Comparison of ENCODE assay signal across 8 cellular contexts in genomic region chr12:113334786-113335539, GRCh38. TPM values are rescaled to one million over a fixed set of nuclear protein-coding genes. Genes with fewer than 3 reads are reported as not detected.
A peak's percentile ranks its signal among the peaks of the same experiment; 100 is the strongest.
DNase-seq lines count a peak whose midpoint lies in the region; ATAC-seq and TF ChIP-seq lines count a peak whose summit lies in the region.

Gene SLC8B1, minus strand, starts transcription at chr12:113335109. Its CDS starts 2,231 bp downstream, at chr12:113332878.

- peak within 1 kb of the TSS; percentile 98 for H3K4me3 Mint-ChIP-seq in activated CD8-positive, alpha-beta T cell treated with anti-CD3 and anti-CD28 coated beads, Interleukin-2, amount 10 ng/mL, durations not matched to agents 7 days and 5 days

- H3K9me3 ChIP-seq in BE2C (no peaks in the 10 kb centered on the region), ectodermal cell (ENCODE audit: control insufficient read depth, low read length) (no peaks in the 10 kb centered on the region), lung (ENCODE audit: control insufficient read depth in 2 of 2, insufficient read depth in 1 of 2, low read length in 1 of 2) (no peaks in the 10 kb centered on the region)

- ATAC-seq in GM19035 (IDR thresholded peaks at IDR 0.05; ENCODE audit: unreplicated experiment) (peak; percentile 96), HG03342 (IDR thresholded peaks at IDR 0.05; ENCODE audit: unreplicated experiment) (peak; percentile 96), lung (ENCODE audit: insufficient read depth, low FRiP score) (peak; percentile 99)
- peak; percentile 99 for ATAC-seq in activated CD8-positive, alpha-beta T cell treated with anti-CD3 and anti-CD28 coated beads, Interleukin-2, amount 10 ng/mL, durations not matched to agents 7 days and 5 days

- H3K4me1 ChIP-seq in BE2C (no peaks in the 10 kb centered on the region), ectodermal cell (ENCODE audit: control insufficient read depth, insufficient read depth, low read length) (no peaks in the 10 kb centered on the region), lung (ENCODE audit: control insufficient read depth in 2 of 2, insufficient read depth in 2 of 2, low read length in 2 of 2) (peaks cover 4 to 9% of the 10 kb centered on the region in 2 donors)

- H3K36me3 ChIP-seq in BE2C (no peaks in the 10 kb centered on the region), ectodermal cell (ENCODE audit: control insufficient read depth, insufficient read depth, low read length) (no peaks in the 10 kb centered on the region), lung (ENCODE audit: control insufficient read depth in 2 of 2, insufficient read depth in 2 of 2, low read length in 2 of 2) (peaks cover 0 to 22% of the 10 kb centered on the region in 2 donors)

- peak; percentile 90 for DNase-seq in BE2C
- peak; percentile 80 for DNase-seq in NCI-H82 (lab: John Stamatoyannopoulos, UW)
- peak; percentile 87 for DNase-seq in activated CD8-positive, alpha-beta T cell treated with anti-CD3 and anti-CD28 coated beads, Interleukin-2, amount 10 ng/mL, durations not matched to agents 7 days and 5 days
- DNase-seq in lung (ENCODE audit: low spot score), result peak; percentile 90
- peak; percentile 66 to 96 (median 83) for DNase-seq in stimulated activated CD4-positive, alpha-beta T cell treated with anti-CD3 and anti-CD28 coated beads, TNF-alpha, amount 100 ng/mL, for 1 hour (ENCODE audit: low read depth in 3 of 3, low spot score in 1 of 3)

- peaks cover 26% of the 10 kb centered on the region for H3K4me1 Mint-ChIP-seq in activated CD8-positive, alpha-beta T cell treated with anti-CD3 and anti-CD28 coated beads, Interleukin-2, amount 10 ng/mL, durations not matched to agents 7 days and 5 days (ENCODE audit: low read depth)

- H3K4me3 ChIP-seq in BE2C (ENCODE audit: low read depth, low read length) (peak within 1 kb of the TSS; percentile 57), ectodermal cell (ENCODE audit: insufficient read depth, low read depth, low read length) (peak within 1 kb of the TSS; percentile 48), lung (peak within 1 kb of the TSS; percentile 75)

- TF ChIP-seq CTCF in BE2C (IDR thresholded peaks at IDR 0.05; ENCODE audit: low read depth, low read length), result no peak
- no peak for TF ChIP-seq CTCF in lung (IDR thresholded peaks at IDR 0.05; ENCODE audit: control extremely low read depth, extremely low read depth)

- H3K27me3 ChIP-seq in BE2C (peaks cover 13% of the 10 kb centered on the region), ectodermal cell (ENCODE audit: control insufficient read depth, insufficient read depth, low read length, poor library complexity, severe bottlenecking) (peaks cover 26% of the 10 kb centered on the region), lung (ENCODE audit: control insufficient read depth, insufficient read depth) (no peaks in the 10 kb centered on the region)

- peaks cover 17% of the 10 kb centered on the region for H3K36me3 Mint-ChIP-seq in activated CD8-positive, alpha-beta T cell treated with anti-CD3 and anti-CD28 coated beads, Interleukin-2, amount 10 ng/mL, durations not matched to agents 7 days and 5 days (ENCODE audit: low read depth)

- H3K27ac ChIP-seq in ectodermal cell (ENCODE audit: insufficient read depth, low read depth, low read length, poor library complexity, severe bottlenecking), result no peak within 1 kb of the TSS
- H3K27ac ChIP-seq in lung (ENCODE audit: low read depth in 1 of 2, low read length in 1 of 2), result peak within 1 kb of the TSS; percentile 84 to 91

- 2% methylated on average over 62 of the region's 62 CpGs for whole genome bisulfite sequencing in ectodermal cell, 2 experiments
- 1% methylated on average over 55 to 62 of the region's 62 CpGs for WGBS in lung, 2 donors

- CTCF ChIA-PET in activated CD8-positive, alpha-beta T cell treated with anti-CD3 and anti-CD28 coated beads, Interleukin-2, amount 10 ng/mL, durations not matched to agents 7 days and 5 days (lab: Charles Lee), result interaction anchor here (0.8 to 2.2 kb wide), 4 partner anchors 20 to 138 kb away, joined by 3 to 6 read pairs (median 4); partner anchors contain the start of gene PLBD2

- no peaks in the 10 kb centered on the region for H3K9me3 Mint-ChIP-seq in activated CD8-positive, alpha-beta T cell treated with anti-CD3 and anti-CD28 coated beads, Interleukin-2, amount 10 ng/mL, durations not matched to agents 7 days and 5 days (ENCODE audit: insufficient read depth)

- POLR2A ChIA-PET in activated CD8-positive, alpha-beta T cell treated with anti-CD3 and anti-CD28 coated beads, Interleukin-2, amount 10 ng/mL, durations not matched to agents 7 days and 5 days (lab: Charles Lee), result interaction anchor here (0.5 to 1.7 kb wide), 5 partner anchors 11 to 170 kb away, joined by 3 to 5 read pairs (median 3); no protein-coding TSS in a partner anchor

- H3K27me3 Mint-ChIP-seq in activated CD8-positive, alpha-beta T cell treated with anti-CD3 and anti-CD28 coated beads, Interleukin-2, amount 10 ng/mL, durations not matched to agents 7 days and 5 days (ENCODE audit: low read depth), result peaks cover 5% of the 10 kb centered on the region

- H3K27ac Mint-ChIP-seq in activated CD8-positive, alpha-beta T cell treated with anti-CD3 and anti-CD28 coated beads, Interleukin-2, amount 10 ng/mL, durations not matched to agents 7 days and 5 days, result peak within 1 kb of the TSS; percentile 80

RNA-seq across cellular contexts. Expression of gene SLC8B1, which starts in this region (rescaled TPM):
- polyA plus RNA-seq in BE2C (2012; ENCODE audit: insufficient read depth, insufficient read length, low read depth), result 0.82 TPM
- total RNA-seq in activated CD8-positive, alpha-beta T cell treated with anti-CD3 and anti-CD28 coated beads, Interleukin-2, amount 10 ng/mL, durations not matched to agents 7 days and 5 days, result 10 to 100 TPM; 23.8 to 24.7 TPM
- polyA plus RNA-seq in ectodermal cell (2013, experiment 1 of 4), result 7.1 TPM
- polyA plus RNA-seq in ectodermal cell (2013, experiment 2 of 4), result 10.1 TPM
- 6.4 TPM for polyA plus RNA-seq in ectodermal cell (2013, experiment 3 of 4)
- 7.7 TPM for polyA plus RNA-seq in ectodermal cell (2013, experiment 4 of 4)
- total RNA-seq in lung, result 10 to 100 TPM; 21.8 to 44.8 TPM
- 10 to 100 TPM; 27.5 to 36.7 TPM for polyA plus RNA-seq in lung
